In the genomic region with DNA sequence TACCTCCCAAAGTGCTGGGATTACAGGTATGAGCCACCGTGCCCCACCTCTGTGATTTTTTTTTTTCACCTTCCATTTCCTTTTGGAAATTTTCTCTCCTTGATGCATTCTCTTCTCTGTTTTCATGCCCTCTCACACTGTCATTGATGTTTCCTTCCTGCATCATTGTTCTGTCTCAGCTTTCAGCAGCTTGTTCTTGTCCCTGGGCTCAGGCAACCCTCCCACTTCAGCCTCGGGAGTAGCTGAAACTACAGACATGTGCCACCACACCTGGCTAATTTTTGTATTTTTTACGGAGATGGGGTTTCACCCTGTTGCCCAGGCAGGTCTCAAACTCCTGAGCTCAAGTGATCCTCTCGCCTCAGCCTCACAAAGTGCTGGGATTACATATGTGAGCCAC, we compare ENCODE assay signal across 1 cellular context.
TF ChIP-seq lines count a peak whose summit lies in the region.

No MANE protein-coding gene starts in this region.

TF ChIP-seq in GM23338, 12 proteins besides CTCF, POLR2A, EP300 and RAD21 (continued from another document):
- TF ChIP-seq, protein P1, sequence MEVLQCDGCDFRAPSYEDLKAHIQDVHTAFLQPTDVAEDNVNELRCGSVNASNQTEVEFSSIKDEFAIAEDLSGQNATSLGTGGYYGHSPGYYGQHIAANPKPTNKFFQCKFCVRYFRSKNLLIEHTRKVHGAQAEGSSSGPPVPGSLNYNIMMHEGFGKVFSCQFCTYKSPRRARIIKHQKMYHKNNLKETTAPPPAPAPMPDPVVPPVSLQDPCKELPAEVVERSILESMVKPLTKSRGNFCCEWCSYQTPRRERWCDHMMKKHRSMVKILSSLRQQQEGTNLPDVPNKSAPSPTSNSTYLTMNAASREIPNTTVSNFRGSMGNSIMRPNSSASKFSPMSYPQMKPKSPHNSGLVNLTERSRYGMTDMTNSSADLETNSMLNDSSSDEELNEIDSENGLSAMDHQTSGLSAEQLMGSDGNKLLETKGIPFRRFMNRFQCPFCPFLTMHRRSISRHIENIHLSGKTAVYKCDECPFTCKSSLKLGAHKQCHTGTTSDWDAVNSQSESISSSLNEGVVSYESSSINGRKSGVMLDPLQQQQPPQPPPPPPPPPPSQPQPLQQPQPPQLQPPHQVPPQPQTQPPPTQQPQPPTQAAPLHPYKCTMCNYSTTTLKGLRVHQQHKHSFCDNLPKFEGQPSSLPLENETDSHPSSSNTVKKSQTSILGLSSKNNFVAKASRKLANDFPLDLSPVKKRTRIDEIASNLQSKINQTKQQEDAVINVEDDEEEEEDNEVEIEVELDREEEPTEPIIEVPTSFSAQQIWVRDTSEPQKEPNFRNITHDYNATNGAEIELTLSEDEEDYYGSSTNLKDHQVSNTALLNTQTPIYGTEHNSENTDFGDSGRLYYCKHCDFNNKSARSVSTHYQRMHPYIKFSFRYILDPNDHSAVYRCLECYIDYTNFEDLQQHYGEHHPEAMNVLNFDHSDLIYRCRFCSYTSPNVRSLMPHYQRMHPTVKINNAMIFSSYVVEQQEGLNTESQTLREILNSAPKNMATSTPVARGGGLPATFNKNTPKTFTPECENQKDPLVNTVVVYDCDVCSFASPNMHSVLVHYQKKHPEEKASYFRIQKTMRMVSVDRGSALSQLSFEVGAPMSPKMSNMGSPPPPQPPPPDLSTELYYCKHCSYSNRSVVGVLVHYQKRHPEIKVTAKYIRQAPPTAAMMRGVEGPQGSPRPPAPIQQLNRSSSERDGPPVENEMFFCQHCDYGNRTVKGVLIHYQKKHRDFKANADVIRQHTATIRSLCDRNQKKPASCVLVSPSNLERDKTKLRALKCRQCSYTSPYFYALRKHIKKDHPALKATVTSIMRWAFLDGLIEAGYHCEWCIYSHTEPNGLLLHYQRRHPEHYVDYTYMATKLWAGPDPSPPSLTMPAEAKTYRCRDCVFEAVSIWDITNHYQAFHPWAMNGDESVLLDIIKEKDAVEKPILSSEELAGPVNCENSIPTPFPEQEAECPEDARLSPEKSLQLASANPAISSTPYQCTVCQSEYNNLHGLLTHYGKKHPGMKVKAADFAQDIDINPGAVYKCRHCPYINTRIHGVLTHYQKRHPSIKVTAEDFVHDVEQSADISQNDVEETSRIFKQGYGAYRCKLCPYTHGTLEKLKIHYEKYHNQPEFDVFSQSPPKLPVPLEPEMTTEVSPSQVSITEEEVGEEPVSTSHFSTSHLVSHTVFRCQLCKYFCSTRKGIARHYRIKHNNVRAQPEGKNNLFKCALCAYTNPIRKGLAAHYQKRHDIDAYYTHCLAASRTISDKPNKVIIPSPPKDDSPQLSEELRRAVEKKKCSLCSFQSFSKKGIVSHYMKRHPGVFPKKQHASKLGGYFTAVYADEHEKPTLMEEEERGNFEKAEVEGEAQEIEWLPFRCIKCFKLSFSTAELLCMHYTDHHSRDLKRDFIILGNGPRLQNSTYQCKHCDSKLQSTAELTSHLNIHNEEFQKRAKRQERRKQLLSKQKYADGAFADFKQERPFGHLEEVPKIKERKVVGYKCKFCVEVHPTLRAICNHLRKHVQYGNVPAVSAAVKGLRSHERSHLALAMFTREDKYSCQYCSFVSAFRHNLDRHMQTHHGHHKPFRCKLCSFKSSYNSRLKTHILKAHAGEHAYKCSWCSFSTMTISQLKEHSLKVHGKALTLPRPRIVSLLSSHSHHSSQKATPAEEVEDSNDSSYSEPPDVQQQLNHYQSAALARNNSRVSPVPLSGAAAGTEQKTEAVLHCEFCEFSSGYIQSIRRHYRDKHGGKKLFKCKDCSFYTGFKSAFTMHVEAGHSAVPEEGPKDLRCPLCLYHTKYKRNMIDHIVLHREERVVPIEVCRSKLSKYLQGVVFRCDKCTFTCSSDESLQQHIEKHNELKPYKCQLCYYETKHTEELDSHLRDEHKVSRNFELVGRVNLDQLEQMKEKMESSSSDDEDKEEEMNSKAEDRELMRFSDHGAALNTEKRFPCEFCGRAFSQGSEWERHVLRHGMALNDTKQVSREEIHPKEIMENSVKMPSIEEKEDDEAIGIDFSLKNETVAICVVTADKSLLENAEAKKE (CRISPR knock-in tag; IDR thresholded peaks at IDR 0.05): no peak
- TF ChIP-seq ZNF331 (CRISPR knock-in tag; IDR thresholded peaks at IDR 0.05; ENCODE audit: low read depth): no peak
- no peak for TF ChIP-seq ETS1 (IDR thresholded peaks at IDR 0.05)
- no peak for TF ChIP-seq ZNF114 (CRISPR knock-in tag; IDR thresholded peaks at IDR 0.05)
- no peak for TF ChIP-seq EZH2phosphoT487 (IDR thresholded peaks at IDR 0.05; ENCODE audit: unreplicated experiment)
- no peak for TF ChIP-seq EZH2 (IDR thresholded peaks at IDR 0.05; ENCODE audit: low read depth, unreplicated experiment)
- TF ChIP-seq STAT1 (IDR thresholded peaks at IDR 0.05; ENCODE audit: unreplicated experiment): no peak
